In genomic region chr19:35648017-35648961, GRCh38 we compare ENCODE assay signal across 8 cellular contexts. TPM values are rescaled to one million over a fixed set of nuclear protein-coding genes. Genes with fewer than 3 reads are reported as not detected.
DNase-seq lines count a peak whose midpoint lies in the region; ATAC-seq and TF ChIP-seq lines count a peak whose summit lies in the region.

TSS of gene COX6B1 (plus strand) at chr19:35648323. CDS start at chr19:35651244, 2,921 bp downstream.

- peak; percentile 48 for ATAC-seq in GM19328 (IDR thresholded peaks at IDR 0.05; ENCODE audit: unreplicated experiment)
- peak; percentile 45 for ATAC-seq in HG03558 (IDR thresholded peaks at IDR 0.05; ENCODE audit: extremely low read depth, unreplicated experiment)
- peak; percentile 72 for ATAC-seq in left lung

- peaks cover 55% of the 10 kb centered on the region for H3K4me1 Mint-ChIP-seq in dendritic cell treated with granulocyte-macrophage colony-stimulating factor and Interleukin-4, amounts not matched to agents 40 ng/mL and 50 ng/mL, for 4 days (ENCODE audit: low read depth)

- peak within 1 kb of the TSS; percentile 97 for H3K27ac Mint-ChIP-seq in dendritic cell treated with granulocyte-macrophage colony-stimulating factor and Interleukin-4, amounts not matched to agents 40 ng/mL and 50 ng/mL, for 4 days

- H3K27me3 ChIP-seq in BLaER1 (no peaks in the 10 kb centered on the region), left lung (no peaks in the 10 kb centered on the region)

- intact Hi-C loops in dendritic cell treated with granulocyte-macrophage colony-stimulating factor and Interleukin-4, amounts not matched to agents 40 ng/mL and 50 ng/mL, for 4 days (cut with micrococcal nuclease): loop anchor here (1.0 to 10.0 kb wide), 2 partner anchors 20 to 97 kb away; partner anchors contain the start of genes IGFLR1, LIN37, PSENEN and U2AF1L4
- intact Hi-C loops in left lung (cut with DNase I): no loop called here

- no peaks in the 10 kb centered on the region for H3K9me3 Mint-ChIP-seq in dendritic cell treated with granulocyte-macrophage colony-stimulating factor and Interleukin-4, amounts not matched to agents 40 ng/mL and 50 ng/mL, for 4 days

- no peak for TF ChIP-seq CTCF in left lung (IDR thresholded peaks at IDR 0.05)

- peak; percentile 99 for DNase-seq in NCI-H748 treated with DMSO at 0.1 percent for 48 hours (lab: John Stamatoyannopoulos, UW)
- peak; percentile 70 to 94 for DNase-seq in activated CD4-positive, alpha-beta T cell treated with anti-CD3 and anti-CD28 coated beads, Interleukin-2, amount 50 U/mL, for 24 hours (ENCODE audit: low read depth in 1 of 2, low spot score in 1 of 2)
- DNase-seq in left lung: peak; percentile 93 to 95
- DNase-seq in stimulated activated CD4-positive, alpha-beta T cell treated with anti-CD3 and anti-CD28 coated beads, Interleukin-2, amount 100 ng/mL, for 48 hours: peak; percentile 82 to 84

- peak within 1 kb of the TSS; percentile 89 for H3K4me3 Mint-ChIP-seq in dendritic cell treated with granulocyte-macrophage colony-stimulating factor and Interleukin-4, amounts not matched to agents 40 ng/mL and 50 ng/mL, for 4 days

- H3K4me2 ChIP-seq in BLaER1: peak within 1 kb of the TSS; percentile 96

- peaks cover 29% of the 10 kb centered on the region for H4K20me1 ChIP-seq in BLaER1

- H3K4me3 ChIP-seq in BLaER1 (peak within 1 kb of the TSS; percentile 87), left lung (peak within 1 kb of the TSS; percentile 75 to 94)

- peak within 1 kb of the TSS; percentile 91 for H3K9ac ChIP-seq in BLaER1

- no peaks in the 10 kb centered on the region for H3K27me3 Mint-ChIP-seq in dendritic cell treated with granulocyte-macrophage colony-stimulating factor and Interleukin-4, amounts not matched to agents 40 ng/mL and 50 ng/mL, for 4 days

- H3K27ac ChIP-seq in BLaER1 (peak within 1 kb of the TSS; percentile 82), left lung (peak within 1 kb of the TSS; percentile 65 to 84)

- H3K4me1 ChIP-seq in BLaER1 (peaks cover 57% of the 10 kb centered on the region), left lung (peaks cover 9 to 43% of the 10 kb centered on the region in 2 donors)

- no peaks in the 10 kb centered on the region for H3K9me3 ChIP-seq in BLaER1
- no peaks in the 10 kb centered on the region for H3K9me3 ChIP-seq in left lung

- H3K36me3 ChIP-seq in BLaER1 (peaks cover 31% of the 10 kb centered on the region), left lung (peaks cover 0 to 27% of the 10 kb centered on the region in 2 donors)

- peaks cover 40% of the 10 kb centered on the region for H3K36me3 Mint-ChIP-seq in dendritic cell treated with granulocyte-macrophage colony-stimulating factor and Interleukin-4, amounts not matched to agents 40 ng/mL and 50 ng/mL, for 4 days (ENCODE audit: low read depth)

RNA-seq across cellular contexts. Expression of gene COX6B1, which starts in this region (rescaled TPM):
- 100 to 1,000 TPM; 291 to 295 TPM for total RNA-seq in left lung

Comparison
In these comparisons a context has a peak if more than half of its experiments do, and no peak if none do; other contexts are left out.
1. Peak in every context shown above with its lines: DNase-seq, ATAC-seq, H3K4me3 ChIP-seq and H3K27ac ChIP-seq.